In genomic region chr9:124835026-124835501, GRCh38 we compare ENCODE assay signal across 6 cellular contexts. TPM values are rescaled to one million over a fixed set of nuclear protein-coding genes. Genes with fewer than 3 reads are reported as not detected.
DNase-seq lines count a peak whose midpoint lies in the region; ATAC-seq and TF ChIP-seq lines count a peak whose summit lies in the region.

No MANE protein-coding gene starts in this region.

- ATAC-seq in psoas muscle (peak in 2 of 4 donors; percentile 17 to 23), HG03342 (IDR thresholded peaks at IDR 0.05; ENCODE audit: unreplicated experiment) (no peak)
- ATAC-seq in activated T-helper 17 cell treated with anti-CD3 and anti-CD28 coated beads, Interleukin-2, amount 50 U/mL, for 72 hours (replicated peaks): no peak

- WGBS in psoas muscle, 3 donors: 40 to 46% (median 43%) methylated on average over 11 to 13 of the region's 13 CpGs

- intact Hi-C loops in psoas muscle (cut with DNase I): no loop called here

- H3K36me3 ChIP-seq in psoas muscle (ENCODE audit: insufficient read depth in 1 of 2, low read depth in 1 of 2): no peaks in the 10 kb centered on the region

- no peak for TF ChIP-seq CTCF in psoas muscle (IDR thresholded peaks at IDR 0.05)

- H3K9me3 Mint-ChIP-seq in activated T-helper 17 cell treated with anti-CD3 and anti-CD28 coated beads, Interleukin-2, amount 50 U/mL, for 72 hours: no peaks in the 10 kb centered on the region

- H3K4me1 ChIP-seq in psoas muscle: peaks cover 29% of the 10 kb centered on the region

- peaks cover 6% of the 10 kb centered on the region for H3K27me3 Mint-ChIP-seq in activated T-helper 17 cell treated with anti-CD3 and anti-CD28 coated beads, Interleukin-2, amount 50 U/mL, for 72 hours

- no peaks in the 10 kb centered on the region for H3K9me3 ChIP-seq in psoas muscle

- H3K4me3 ChIP-seq in psoas muscle: no peak overlapping the region

- H3K27ac ChIP-seq in psoas muscle: peak overlapping the region; percentile 9

- no peaks in the 10 kb centered on the region for H3K36me3 Mint-ChIP-seq in activated T-helper 17 cell treated with anti-CD3 and anti-CD28 coated beads, Interleukin-2, amount 50 U/mL, for 72 hours (ENCODE audit: low read depth)

- no peaks in the 10 kb centered on the region for H3K27me3 ChIP-seq in psoas muscle (ENCODE audit: insufficient read depth in 3 of 3, low read length in 2 of 3)

- DNase-seq in NCI-H1092 treated with DMSO at 0.1 percent for 48 hours (lab: John Stamatoyannopoulos, UW): peak; percentile 87
- peak; percentile 72 for DNase-seq in brain pericyte (ENCODE audit: low read depth, low spot score)
- DNase-seq in psoas muscle: peak; percentile 51 to 80
- DNase-seq in NK-92 treated with Interleukin-12 subunit alpha and Interleukin-12 subunit beta, amount 100 ng/mL, for 24 hours (lab: John Stamatoyannopoulos, UW): no peak

- H3K4me3 Mint-ChIP-seq in activated T-helper 17 cell treated with anti-CD3 and anti-CD28 coated beads, Interleukin-2, amount 50 U/mL, for 72 hours: no peak overlapping the region

- H3K27ac Mint-ChIP-seq in activated T-helper 17 cell treated with anti-CD3 and anti-CD28 coated beads, Interleukin-2, amount 50 U/mL, for 72 hours: no peak overlapping the region

- H3K4me1 Mint-ChIP-seq in activated T-helper 17 cell treated with anti-CD3 and anti-CD28 coated beads, Interleukin-2, amount 50 U/mL, for 72 hours: no peaks in the 10 kb centered on the region

RNA-seq across cellular contexts. Expression of gene WDR38, which starts 18.2 kb away (rescaled TPM):
- not detected for total RNA-seq in psoas muscle
- polyA plus RNA-seq in psoas muscle: under 1 TPM in 1 of 3 donors, not detected in 2; 0.05 TPM
- total RNA-seq in activated T-helper 17 cell treated with anti-CD3 and anti-CD28 coated beads, Interleukin-2, amount 50 U/mL, for 72 hours: not detected

RNA-seq across cellular contexts. Expression of gene RPL35, which starts 26.7 kb away (rescaled TPM):
- total RNA-seq in psoas muscle: 1,000 to 10,000 TPM in 3 of 4 donors, 100 to 1,000 TPM in 1; 994 to 1,307 (median 1,134) TPM
- 1,000 to 10,000 TPM; 2,957 to 4,666 (median 2,999) TPM for polyA plus RNA-seq in psoas muscle
- 1,000 to 10,000 TPM; 1,919 to 1,995 TPM for total RNA-seq in activated T-helper 17 cell treated with anti-CD3 and anti-CD28 coated beads, Interleukin-2, amount 50 U/mL, for 72 hours

RNA-seq across cellular contexts. Expression of gene ARPC5L, which starts 26.9 kb away (rescaled TPM):
- total RNA-seq in psoas muscle: 10 to 100 TPM; 32.3 to 54.9 (median 47.7) TPM
- polyA plus RNA-seq in psoas muscle: 100 to 1,000 TPM in 1 of 3 donors, 10 to 100 TPM in 2; 47.0 to 165 (median 96.4) TPM
- 10 to 100 TPM; 59.7 to 89.7 TPM for total RNA-seq in activated T-helper 17 cell treated with anti-CD3 and anti-CD28 coated beads, Interleukin-2, amount 50 U/mL, for 72 hours

RNA-seq across cellular contexts. Expression of gene OLFML2A, which starts 58.1 kb away (rescaled TPM):
- 10 to 100 TPM in 3 of 4 donors, 1 to 10 TPM in 1; 7.1 to 30.3 (median 13.2) TPM for total RNA-seq in psoas muscle
- polyA plus RNA-seq in psoas muscle: 1 to 10 TPM; 3.0 to 5.1 (median 4.0) TPM
- total RNA-seq in activated T-helper 17 cell treated with anti-CD3 and anti-CD28 coated beads, Interleukin-2, amount 50 U/mL, for 72 hours: not detected
